In the genomic region with DNA sequence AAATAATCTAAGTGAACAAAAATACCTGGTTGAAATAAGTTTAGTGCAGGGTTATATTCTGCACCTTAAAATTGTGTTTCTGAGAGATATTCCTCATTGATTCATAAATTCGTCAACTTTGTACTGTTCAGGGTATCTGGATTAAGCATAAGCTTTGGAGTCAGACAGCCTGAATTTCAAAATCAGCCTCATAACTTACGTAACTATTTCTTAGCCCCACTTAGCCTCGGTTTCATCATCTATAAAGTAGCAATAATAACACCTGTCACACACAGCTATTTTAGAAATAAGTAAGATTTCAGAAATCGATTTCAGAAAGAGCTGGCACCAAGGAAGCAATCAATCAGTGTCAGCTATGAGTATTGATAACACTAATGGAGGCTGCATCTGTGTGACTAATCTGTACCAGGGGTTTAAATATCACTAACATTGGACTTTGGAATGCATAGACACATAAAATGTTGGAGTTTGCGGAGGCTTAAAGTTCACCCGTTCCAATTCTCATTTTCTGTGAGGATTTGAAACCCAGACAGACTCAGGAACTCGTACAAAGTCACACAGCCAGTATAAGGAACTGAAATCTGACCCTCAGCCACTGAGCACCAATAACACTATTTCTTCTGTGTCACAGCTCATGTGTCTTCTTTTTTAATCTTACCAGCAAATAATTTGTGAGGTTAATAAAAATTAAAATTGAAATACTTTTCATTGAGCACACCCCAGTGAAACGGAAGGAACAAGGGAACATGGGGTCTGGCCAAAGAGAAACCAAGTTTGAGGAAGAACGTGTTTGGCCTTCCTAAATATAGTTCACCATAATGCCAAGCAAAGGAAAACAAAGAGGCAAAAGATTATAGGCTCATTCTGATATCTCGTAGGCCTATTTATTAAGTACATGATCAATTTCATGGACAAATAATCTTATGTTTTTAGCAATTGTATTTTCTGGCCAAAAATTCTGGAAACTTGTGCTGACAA, we compare ENCODE assay signal across 10 cellular contexts.
DNase-seq lines count a peak whose midpoint lies in the region; ATAC-seq and TF ChIP-seq lines count a peak whose summit lies in the region.
"Had no signal": no experiment of that assay in that cellular context is flagged by ENCODE, and none has a peak within 500 bp of the region (broad histone marks: within the 10 kb centered on the region; RNA-seq: fewer than 3 reads in every experiment).

No MANE protein-coding gene starts in this region.

- peak overlapping the region in 1 of 5 donors; percentile 24 for H3K4me3 ChIP-seq in subcutaneous abdominal adipose tissue (ENCODE audit: low read depth in 1 of 5, low read length in 5 of 5)
- H3K4me3 ChIP-seq: skin epidermis had no signal

- no peak overlapping the region for H3K9ac ChIP-seq in subcutaneous abdominal adipose tissue (ENCODE audit: low read length in 5 of 5)

- no peaks in the 10 kb centered on the region for H3K9me3 Mint-ChIP-seq in natural killer cell treated with Interleukin-12 subunit alpha and Interleukin-12 subunit beta and Interleukin-15 and Interleukin-18, amount 100 ng/mL, for 72 hours
- no peaks in the 10 kb centered on the region for H3K9me3 Mint-ChIP-seq in natural killer cell
- H3K9me3 Mint-ChIP-seq in stimulated activated effector memory CD8-positive, alpha-beta T cell treated with anti-CD3 and anti-CD28 coated beads, Interleukin-12 subunit alpha, Interleukin-12 subunit beta, amount 100 ng/mL, for 72 hours = no peaks in the 10 kb centered on the region
- H3K9me3 Mint-ChIP-seq: CD4-positive, CD25-positive, alpha-beta regulatory T cell had no signal

- no peaks in the 10 kb centered on the region for H3K36me3 ChIP-seq in subcutaneous abdominal adipose tissue (ENCODE audit: control insufficient read depth in 5 of 5, insufficient read depth in 5 of 5, low read length in 5 of 5)

- peak overlapping the region; percentile 50 to 94 for H3K27ac Mint-ChIP-seq in natural killer cell treated with Interleukin-12 subunit alpha and Interleukin-12 subunit beta and Interleukin-15 and Interleukin-18, amount 100 ng/mL, for 72 hours
- H3K27ac Mint-ChIP-seq in natural killer cell = no peak overlapping the region
- no peak overlapping the region for H3K27ac Mint-ChIP-seq in stimulated activated effector memory CD8-positive, alpha-beta T cell treated with anti-CD3 and anti-CD28 coated beads, Interleukin-12 subunit alpha, Interleukin-12 subunit beta, amount 100 ng/mL, for 72 hours

- H3K27me3 ChIP-seq in subcutaneous abdominal adipose tissue (ENCODE audit: control insufficient read depth in 5 of 5, insufficient read depth in 4 of 5, low read length in 5 of 5) = no peaks in the 10 kb centered on the region

- peak overlapping the region; percentile 32 for H3K27ac ChIP-seq in subcutaneous abdominal adipose tissue (ENCODE audit: low read depth, low read length)

- no peak for ATAC-seq in natural killer cell treated with Interleukin-12 subunit alpha and Interleukin-12 subunit beta and Interleukin-15 and Interleukin-18, amount 100 ng/mL, for 72 hours
- ATAC-seq in natural killer cell (no peak), HG03045 (IDR thresholded peaks at IDR 0.05; ENCODE audit: unreplicated experiment) (peak; percentile 52)
- ATAC-seq in stimulated activated effector memory CD8-positive, alpha-beta T cell treated with anti-CD3 and anti-CD28 coated beads, Interleukin-12 subunit alpha, Interleukin-12 subunit beta, amount 100 ng/mL, for 72 hours = no peak

- H3K4me3 Mint-ChIP-seq in natural killer cell treated with Interleukin-12 subunit alpha and Interleukin-12 subunit beta and Interleukin-15 and Interleukin-18, amount 100 ng/mL, for 72 hours = peak overlapping the region; percentile 56
- H3K4me3 Mint-ChIP-seq in natural killer cell = no peak overlapping the region
- no peak overlapping the region for H3K4me3 Mint-ChIP-seq in stimulated activated effector memory CD8-positive, alpha-beta T cell treated with anti-CD3 and anti-CD28 coated beads, Interleukin-12 subunit alpha, Interleukin-12 subunit beta, amount 100 ng/mL, for 72 hours
- H3K4me3 Mint-ChIP-seq: CD4-positive, CD25-positive, alpha-beta regulatory T cell had no signal

- peaks cover 0 to 4% (median 3%) of the 10 kb centered on the region in 5 donors for H3K9me3 ChIP-seq in subcutaneous abdominal adipose tissue (ENCODE audit: control insufficient read depth in 5 of 5, low read length in 5 of 5)

- intact Hi-C loops in natural killer cell (cut with micrococcal nuclease) = no loop called here

- no peak for DNase-seq in natural killer cell treated with Interleukin-12 subunit alpha and Interleukin-12 subunit beta and Interleukin-15 and Interleukin-18, amount 100 ng/mL, for 72 hours (ENCODE audit: low spot score)
- DNase-seq in natural killer cell = no peak
- peak; percentile 79 for DNase-seq in SIG-M5 treated with dmso at 0.1 percent for 504 hours (lab: John Stamatoyannopoulos, UW; ENCODE audit: unreplicated experiment)
- DNase-seq in NCI-H2196 treated with DMSO at 0.1 percent for 48 hours (lab: John Stamatoyannopoulos, UW; ENCODE audit: unreplicated experiment) = no peak
- no peak for DNase-seq in stimulated activated effector memory CD8-positive, alpha-beta T cell treated with anti-CD3 and anti-CD28 coated beads, Interleukin-12 subunit alpha, Interleukin-12 subunit beta, amount 100 ng/mL, for 72 hours (ENCODE audit: low spot score in 2 of 2)
- no peak for DNase-seq in AG20443 (ENCODE audit: low spot score)

- H3K27me3 Mint-ChIP-seq in natural killer cell treated with Interleukin-12 subunit alpha and Interleukin-12 subunit beta and Interleukin-15 and Interleukin-18, amount 100 ng/mL, for 72 hours = no peaks in the 10 kb centered on the region
- peaks cover 0 to under 1% of the 10 kb centered on the region in 2 donors for H3K27me3 Mint-ChIP-seq in natural killer cell (ENCODE audit: low read depth in 2 of 2)
- H3K27me3 Mint-ChIP-seq: CD4-positive, CD25-positive, alpha-beta regulatory T cell had no signal

- peaks cover 0 to 13% (median 7%) of the 10 kb centered on the region in 5 donors for H3K4me1 ChIP-seq in subcutaneous abdominal adipose tissue (ENCODE audit: control insufficient read depth in 5 of 5, insufficient read depth in 5 of 5, low read length in 5 of 5)

- peaks cover 46 to 62% of the 10 kb centered on the region in 2 donors for H3K4me1 Mint-ChIP-seq in natural killer cell treated with Interleukin-12 subunit alpha and Interleukin-12 subunit beta and Interleukin-15 and Interleukin-18, amount 100 ng/mL, for 72 hours (ENCODE audit: low read depth in 2 of 2)
- H3K4me1 Mint-ChIP-seq in natural killer cell = peaks cover 32 to 41% of the 10 kb centered on the region in 2 donors
- H3K4me1 Mint-ChIP-seq in stimulated activated effector memory CD8-positive, alpha-beta T cell treated with anti-CD3 and anti-CD28 coated beads, Interleukin-12 subunit alpha, Interleukin-12 subunit beta, amount 100 ng/mL, for 72 hours = peaks cover 33% of the 10 kb centered on the region

- no peaks in the 10 kb centered on the region for H3K36me3 Mint-ChIP-seq in natural killer cell treated with Interleukin-12 subunit alpha and Interleukin-12 subunit beta and Interleukin-15 and Interleukin-18, amount 100 ng/mL, for 72 hours
- no peaks in the 10 kb centered on the region for H3K36me3 Mint-ChIP-seq in natural killer cell
- H3K36me3 Mint-ChIP-seq in stimulated activated effector memory CD8-positive, alpha-beta T cell treated with anti-CD3 and anti-CD28 coated beads, Interleukin-12 subunit alpha, Interleukin-12 subunit beta, amount 100 ng/mL, for 72 hours = peaks cover 10% of the 10 kb centered on the region
- H3K36me3 Mint-ChIP-seq: CD4-positive, CD25-positive, alpha-beta regulatory T cell had no signal

- no peak for TF ChIP-seq CTCF in natural killer cell (IDR thresholded peaks at IDR 0.05)

Comparison
In these comparisons a context has a peak if more than half of its experiments do, and no peak if none do; other contexts are left out.
1. H3K27ac Mint-ChIP-seq: peak in natural killer cell treated with Interleukin-12 subunit alpha and Interleukin-12 subunit beta and Interleukin-15 and Interleukin-18, amount 100 ng/mL, for 72 hours (2 of 2); none in natural killer cell (0 of 2) and stimulated activated effector memory CD8-positive, alpha-beta T cell treated with anti-CD3 and anti-CD28 coated beads, Interleukin-12 subunit alpha, Interleukin-12 subunit beta, amount 100 ng/mL, for 72 hours (single experiment).